In genomic region chr10:125720002-125720382, GRCh38 we compare ENCODE assay signal across 2 cellular contexts.
TF ChIP-seq lines count a peak whose summit lies in the region.

No MANE protein-coding gene starts in this region.

TF ChIP-seq in HCT116, 20 proteins besides CTCF, POLR2A, EP300 and RAD21:
- no peak for TF ChIP-seq REST (IDR thresholded peaks at IDR 0.05; ENCODE audit: low read depth)
- no peak for TF ChIP-seq POLR2AphosphoS5 (IDR thresholded peaks at IDR 0.05; ENCODE audit: low read depth, low read length)
- no peak for TF ChIP-seq SP1 (IDR thresholded peaks at IDR 0.05; ENCODE audit: low read depth)
- peak; percentile 36; the same call in 1 of the 2 replicates for TF ChIP-seq ZFX (IDR thresholded peaks at IDR 0.05)
- no peak for TF ChIP-seq CBX3 (IDR thresholded peaks at IDR 0.05; ENCODE audit: low read depth)
- no peak for TF ChIP-seq ATF3 (IDR thresholded peaks at IDR 0.05)
- TF ChIP-seq EZH2phosphoT487 (IDR thresholded peaks at IDR 0.05; ENCODE audit: borderline replicate concordance) = no peak

TF ChIP-seq in K562, 482 proteins besides CTCF, POLR2A, EP300 and RAD21:
- 0 out of 2 replicates have a peak, but pooled peaks have one; percentile 4 for TF ChIP-seq ZEB2 (IDR thresholded peaks at IDR 0.05)
- TF ChIP-seq ZBTB12 (CRISPR knock-in tag; IDR thresholded peaks at IDR 0.05) = no peak
- no peak for TF ChIP-seq ZNF253 (CRISPR knock-in tag; conservative IDR thresholded peaks at IDR 0.05)
- no peak for TF ChIP-seq NR2C2 (CRISPR knock-in tag; IDR thresholded peaks at IDR 0.05)
- TF ChIP-seq NR2C2 (tag; IDR thresholded peaks at IDR 0.05) = 0 out of 2 replicates have a peak, but pooled peaks have one; percentile 7
- no peak for TF ChIP-seq HDAC8 (tag; IDR thresholded peaks at IDR 0.05)
- TF ChIP-seq ARID4B (CRISPR knock-in tag; IDR thresholded peaks at IDR 0.05) = 0 out of 2 replicates have a peak, but pooled peaks have one; percentile 8
- 0 out of 4 replicates have a peak, but pooled peaks of 1 of the 2 experiments have one; percentile 17 for TF ChIP-seq HDAC1 (IDR thresholded peaks at IDR 0.05)
- TF ChIP-seq NBN (IDR thresholded peaks at IDR 0.05; ENCODE audit: low read depth) = no peak
